12 cellular contexts compared by ENCODE assay signal in genomic region chr17:17179371-17179827, GRCh38. TPM values are rescaled to one million over a fixed set of nuclear protein-coding genes. Genes with fewer than 3 reads are reported as not detected.
A peak's percentile ranks its signal among the peaks of the same experiment; 100 is the strongest.
DNase-seq lines count a peak whose midpoint lies in the region; ATAC-seq, FAIRE-seq and TF ChIP-seq lines count a peak whose summit lies in the region.
"Had no signal": no experiment of that assay in that cellular context is flagged by ENCODE, and none has a peak within 500 bp of the region (broad histone marks: within the 10 kb centered on the region; RNA-seq: fewer than 3 reads in every experiment).

No MANE protein-coding gene starts in this region.

- POLR2A ChIA-PET in HepG2 (lab: Yijun Ruan, JAX) = no interaction called here

- no peak overlapping the region for H2AFZ ChIP-seq in HepG2 (ENCODE audit: low read length)
- H2AFZ ChIP-seq: GM23338 had no signal

- H3K4me1 ChIP-seq in mesodermal cell (ENCODE audit: control insufficient read depth, insufficient read depth, low read length, poor library complexity, severe bottlenecking) (peaks cover 9% of the 10 kb centered on the region), adrenal gland (replicated peaks in 1 of 2) (no peaks in the 10 kb centered on the region), HepG2 (ENCODE audit: insufficient read depth, low read length) (no peaks in the 10 kb centered on the region)

- H3K27ac Mint-ChIP-seq in T-helper 2 cell treated with Interferon-gamma antibody and Interleukin-4, amounts not matched to agents 5 μg/mL and 100 μg/mL, for 36 hours = peak overlapping the region; percentile 96
- H3K27ac Mint-ChIP-seq: GM23338 had no signal

- H3K4me2 ChIP-seq in HepG2 (ENCODE audit: low read depth, low read length) = no peak overlapping the region
- H3K4me2 ChIP-seq: GM23338 had no signal

- no peak for TF ChIP-seq RAD21 in HepG2 (CRISPR knock-in tag; IDR thresholded peaks at IDR 0.05)

- H3K27me3 Mint-ChIP-seq in T-helper 2 cell treated with Interferon-gamma antibody and Interleukin-4, amounts not matched to agents 5 μg/mL and 100 μg/mL, for 36 hours (ENCODE audit: low read depth) = no peaks in the 10 kb centered on the region

- in situ Hi-C loops in HepG2 (cut with HindIII; ENCODE audit: extremely low pct_ligation_motif_present, low pct_unique_long_range_greater_than_20kb) = no loop called here

- H3K27me3 ChIP-seq in adrenal gland = no peaks in the 10 kb centered on the region
- no peaks in the 10 kb centered on the region for H3K27me3 ChIP-seq in HepG2 (ENCODE audit: control insufficient read depth in 1 of 2, insufficient read depth in 2 of 2, low read length in 2 of 2)
- H3K27me3 ChIP-seq: neutrophil had no signal

- CTCF ChIA-PET in HepG2 (lab: Yijun Ruan, JAX; ENCODE audit: low intra/inter-chr PET ratio, low total read pairs) = no interaction called here

- H3K36me3 ChIP-seq in mesodermal cell (ENCODE audit: control insufficient read depth, insufficient read depth, low read length) (peaks cover 84% of the 10 kb centered on the region), adrenal gland (replicated peaks in 1 of 2) (peaks cover 0 to 92% of the 10 kb centered on the region in 2 donors), HepG2 (replicated peaks in 1 of 2; ENCODE audit: control insufficient read depth in 1 of 2, insufficient read depth in 2 of 2, low read length in 2 of 2) (peaks cover 25 to 67% of the 10 kb centered on the region in 2 experiments; a peak in 4 of 5 replicates)

- peaks cover 71% of the 10 kb centered on the region for H3K36me3 Mint-ChIP-seq in T-helper 2 cell treated with Interferon-gamma antibody and Interleukin-4, amounts not matched to agents 5 μg/mL and 100 μg/mL, for 36 hours (ENCODE audit: low read depth)

- ATAC-seq in GM19351 (IDR thresholded peaks at IDR 0.05; ENCODE audit: unreplicated experiment) (peak; percentile 81), HepG2 (no peak)
- ATAC-seq: GM23338 had no signal

- H3K79me2 ChIP-seq in HepG2 (ENCODE audit: insufficient read depth, low read length) = no peaks in the 10 kb centered on the region

- H3K27ac ChIP-seq in mesodermal cell (ENCODE audit: low read depth, low read length, severe bottlenecking) (peak overlapping the region; percentile 29), adrenal gland (no peak overlapping the region), HepG2 (ENCODE audit: extremely low read length, insufficient read depth, low read length) (no peak overlapping the region)
- H3K27ac ChIP-seq: neutrophil had no signal

- no TSS peak for BruUV-seq in HepG2 (replicated peaks; lab: Mats Ljungman, UMichigan)

- TF ChIP-seq POLR2A in adrenal gland (IDR thresholded peaks at IDR 0.05) (no peak), HepG2 (IDR thresholded peaks at IDR 0.05; ENCODE audit: insufficient read depth in 1 of 2, low read depth in 2 of 2, low read length in 2 of 2) (no peak)

- WGBS in mesodermal cell (ENCODE audit: insufficient coverage in 2 of 2), 2 experiments = no CpG with 5 or more reads among the region's 2 CpGs
- WGBS in adrenal gland, 4 donors = 92 to 97% (median 93%) methylated on average over 2 of the region's 2 CpGs
- WGBS in HepG2 (ENCODE audit: low lambda C conversion rate) = 100% methylated on average over 2 of the region's 2 CpGs

- peaks cover 68% of the 10 kb centered on the region for H3K4me1 Mint-ChIP-seq in T-helper 2 cell treated with Interferon-gamma antibody and Interleukin-4, amounts not matched to agents 5 μg/mL and 100 μg/mL, for 36 hours (ENCODE audit: low read depth)

- no peak for TF ChIP-seq EP300 in HepG2 (IDR thresholded peaks at IDR 0.05; ENCODE audit: low read depth in 2 of 2, low read length in 2 of 2)
- no peak for TF ChIP-seq EP300 in HepG2 (CRISPR knock-in tag; IDR thresholded peaks at IDR 0.05; ENCODE audit: borderline replicate concordance)

- H4K20me1 ChIP-seq in HepG2 (ENCODE audit: insufficient read depth, low read length) = no peaks in the 10 kb centered on the region

- intact Hi-C loops in adrenal gland (cut with DNase I) (no loop called here), HepG2 (cut with micrococcal nuclease; ENCODE audit: unreplicated experiment) (no loop called here)

- no peaks in the 10 kb centered on the region for H3K9me3 Mint-ChIP-seq in T-helper 2 cell treated with Interferon-gamma antibody and Interleukin-4, amounts not matched to agents 5 μg/mL and 100 μg/mL, for 36 hours
- H3K9me3 Mint-ChIP-seq: GM23338 had no signal

- TF ChIP-seq CTCF in GM12864 (IDR thresholded peaks at IDR 0.05; ENCODE audit: low read depth, low read length, missing control alignments) = no peak
- TF ChIP-seq CTCF in adrenal gland (IDR thresholded peaks at IDR 0.05) = no peak
- TF ChIP-seq CTCF in HepG2 (CRISPR knock-in tag; IDR thresholded peaks at IDR 0.05) = no peak

- H3K4me3 ChIP-seq in GM12864 (ENCODE audit: low read depth, low read length) (no peak overlapping the region), mesodermal cell (ENCODE audit: extremely low read depth, insufficient read depth, low read length, poor library complexity, severe bottlenecking) (no peak overlapping the region), adrenal gland (no peak overlapping the region), HepG2 (replicated peaks in 1 of 3; ENCODE audit: insufficient read depth in 1 of 3, low read depth in 2 of 3, low read length in 3 of 3) (no peak overlapping the region)
- H3K4me3 ChIP-seq: GM23338 had no signal

- DNase-seq in GM12864 (ENCODE audit: low read depth) (peak; percentile 46), adrenal gland (no peak), cerebellar nuclear complex (lab: John Stamatoyannopoulos, UW) (no peak), NOMO-1 treated with dmso at 0.1 percent for 144 hours (lab: John Stamatoyannopoulos, UW; ENCODE audit: unreplicated experiment) (no peak), HepG2 (ENCODE audit: low spot score) (no peak)
- peak; percentile 41 for DNase-seq in T-helper 2 cell treated with Interferon-gamma antibody and Interleukin-4, amounts not matched to agents 5 μg/mL and 100 μg/mL, for 36 hours (ENCODE audit: low spot score)
- DNase-seq: glutamatergic neuron, NCI-H69 had no signal

- no peak overlapping the region for H3K9ac ChIP-seq in HepG2 (ENCODE audit: insufficient read depth, low read depth, low read length)

- H3K4me3 Mint-ChIP-seq in T-helper 2 cell treated with Interferon-gamma antibody and Interleukin-4, amounts not matched to agents 5 μg/mL and 100 μg/mL, for 36 hours = peak overlapping the region; percentile 87
- H3K4me3 Mint-ChIP-seq: GM23338 had no signal

- FAIRE-seq in HepG2 (lab: Jason Lieb, UNC) = no peak

- H3K9me3 ChIP-seq in mesodermal cell (ENCODE audit: control insufficient read depth, low read length) (no peaks in the 10 kb centered on the region), adrenal gland (replicated peaks in 1 of 3) (no peaks in the 10 kb centered on the region), HepG2 (ENCODE audit: low read length) (no peaks in the 10 kb centered on the region)
- H3K9me3 ChIP-seq: neutrophil had no signal

RNA-seq across cellular contexts. Expression of gene PLD6, which starts 26.7 kb away (rescaled TPM):
- polyA plus RNA-seq in mesodermal cell (2013, experiment 1 of 2) = 0.59 TPM
- 0.96 TPM for polyA plus RNA-seq in mesodermal cell (2013, experiment 2 of 2)
- total RNA-seq in adrenal gland = 10 to 100 TPM in 1 of 8 donors, 1 to 10 TPM in 7; 1.9 to 14.2 (median 3.7) TPM
- polyA plus RNA-seq in adrenal gland = 1 to 10 TPM; 3.1 to 5.1 (median 3.1) TPM
- 6.4 and 11.4 TPM in 2 replicates for total RNA-seq in HepG2 (2016; rRNA removed; fragmentation: Illumina TruSeq; extraction: Trizol)
- 3.0 and 3.5 TPM in 2 replicates for total RNA-seq in HepG2 (2016; cell fraction: cytosol; rRNA removed; fragmentation: Illumina TruSeq; extraction: Trizol; ENCODE audit: low read depth)
- 5.8 and 11.8 TPM in 2 replicates for total RNA-seq in HepG2 (2016; cell fraction: insoluble cytoplasmic fraction; rRNA removed; fragmentation: Illumina TruSeq; extraction: Trizol)
- 9.3 and 9.7 TPM in 2 replicates for total RNA-seq in HepG2 (2016; cell fraction: membrane; rRNA removed; fragmentation: Illumina TruSeq; extraction: Trizol)
- total RNA-seq in HepG2 (2016; cell fraction: nucleus; rRNA removed; fragmentation: Illumina TruSeq; extraction: Trizol) = 10.6 and 11.8 TPM in 2 replicates
- 4.8 and 5.2 TPM in 2 replicates for polyA plus RNA-seq in HepG2 (2011; rRNA removed)
- polyA plus RNA-seq in HepG2 (2011; cell fraction: cytosol; rRNA removed) = 4.0 and 4.1 TPM in 2 replicates
- 3.9 and 4.4 TPM in 2 replicates for polyA plus RNA-seq in HepG2 (2011; cell fraction: nucleus; rRNA removed)
- polyA plus RNA-seq in HepG2 (2012) = 4.5 and 5.6 TPM in 2 replicates
- 1.8 and 2.0 TPM in 2 replicates for polyA plus RNA-seq in HepG2 (2016; cell fraction: cytosol; fragmentation: Illumina TruSeq; extraction: Trizol; ENCODE audit: low read depth)
- polyA plus RNA-seq in HepG2 (2016; cell fraction: insoluble cytoplasmic fraction; fragmentation: Illumina TruSeq; extraction: Trizol; ENCODE audit: low read depth) = 5.1 and 5.4 TPM in 2 replicates
- polyA plus RNA-seq in HepG2 (2016; cell fraction: membrane; fragmentation: Illumina TruSeq; extraction: Trizol; ENCODE audit: low read depth) = 3.9 and 4.0 TPM in 2 replicates
- polyA plus RNA-seq in HepG2 (2016; cell fraction: nucleus; fragmentation: Illumina TruSeq; extraction: Trizol; ENCODE audit: insufficient read depth, low read depth) = 17.5 and 18.2 TPM in 2 replicates
- 7.8 TPM in 2 replicates for polyA minus RNA-seq in HepG2 (2011; rRNA and poly(A)+ RNA removed; ENCODE audit: low replicate concordance)
- polyA minus RNA-seq in HepG2 (2011; cell fraction: cytosol; rRNA and poly(A)+ RNA removed) = 3.1 and 3.6 TPM in 2 replicates
- polyA minus RNA-seq in HepG2 (2011; cell fraction: nucleus; rRNA and poly(A)+ RNA removed) = 4.5 and 6.3 TPM in 2 replicates
- total RNA-seq: GM23338 had no signal
- polyA plus RNA-seq: GM23338 had no signal

RNA-seq across cellular contexts. Expression of gene FLCN, which starts 57.6 kb away (rescaled TPM):
- 23.0 TPM for polyA plus RNA-seq in mesodermal cell (2013, experiment 1 of 2)
- 17.8 TPM for polyA plus RNA-seq in mesodermal cell (2013, experiment 2 of 2)
- total RNA-seq in adrenal gland (100 to 1,000 TPM in 1 of 8 donors, 10 to 100 TPM in 7; 27.2 to 101 (median 40.0) TPM), HepG2 (2016; rRNA removed; fragmentation: Illumina TruSeq; extraction: Trizol) (21.8 and 24.9 TPM in 2 replicates)
- polyA plus RNA-seq in adrenal gland (10 to 100 TPM; 10.2 to 45.5 (median 11.9) TPM), HepG2 (2011; rRNA removed) (16.6 and 20.2 TPM in 2 replicates)
- total RNA-seq in HepG2 (2016; cell fraction: cytosol; rRNA removed; fragmentation: Illumina TruSeq; extraction: Trizol; ENCODE audit: low read depth) = 6.3 and 6.9 TPM in 2 replicates
- total RNA-seq in HepG2 (2016; cell fraction: insoluble cytoplasmic fraction; rRNA removed; fragmentation: Illumina TruSeq; extraction: Trizol) = 21.4 and 25.3 TPM in 2 replicates
- 12.0 and 12.3 TPM in 2 replicates for total RNA-seq in HepG2 (2016; cell fraction: membrane; rRNA removed; fragmentation: Illumina TruSeq; extraction: Trizol)
- 19.9 and 26.2 TPM in 2 replicates for total RNA-seq in HepG2 (2016; cell fraction: nucleus; rRNA removed; fragmentation: Illumina TruSeq; extraction: Trizol)
- polyA plus RNA-seq in HepG2 (2011; cell fraction: cytosol; rRNA removed) = 9.1 and 11.6 TPM in 2 replicates
- 35.9 and 37.1 TPM in 2 replicates for polyA plus RNA-seq in HepG2 (2011; cell fraction: nucleus; rRNA removed)
- 13.4 and 13.9 TPM in 2 replicates for polyA plus RNA-seq in HepG2 (2012)
- 1.3 and 1.9 TPM in 2 replicates for polyA plus RNA-seq in HepG2 (2016; cell fraction: cytosol; fragmentation: Illumina TruSeq; extraction: Trizol; ENCODE audit: low read depth)
- 12.1 and 14.3 TPM in 2 replicates for polyA plus RNA-seq in HepG2 (2016; cell fraction: insoluble cytoplasmic fraction; fragmentation: Illumina TruSeq; extraction: Trizol; ENCODE audit: low read depth)
- 3.4 TPM in 2 replicates for polyA plus RNA-seq in HepG2 (2016; cell fraction: membrane; fragmentation: Illumina TruSeq; extraction: Trizol; ENCODE audit: low read depth)
- polyA plus RNA-seq in HepG2 (2016; cell fraction: nucleus; fragmentation: Illumina TruSeq; extraction: Trizol; ENCODE audit: insufficient read depth, low read depth) = 41.6 and 44.8 TPM in 2 replicates
- polyA minus RNA-seq in HepG2 (2011; rRNA and poly(A)+ RNA removed; ENCODE audit: low replicate concordance) = 28.0 and 42.8 TPM in 2 replicates
- 9.6 and 9.9 TPM in 2 replicates for polyA minus RNA-seq in HepG2 (2011; cell fraction: cytosol; rRNA and poly(A)+ RNA removed)
- polyA minus RNA-seq in HepG2 (2011; cell fraction: nucleus; rRNA and poly(A)+ RNA removed) = 25.4 and 26.4 TPM in 2 replicates

Comparison
In these comparisons a context has a peak if more than half of its experiments do, and no peak if none do; other contexts are left out.
1. DNase-seq: peak in GM12864 (single experiment) and T-helper 2 cell treated with Interferon-gamma antibody and Interleukin-4, amounts not matched to agents 5 μg/mL and 100 μg/mL, for 36 hours (single experiment); none in adrenal gland (0 of 7), cerebellar nuclear complex (0 of 2), NOMO-1 treated with dmso at 0.1 percent for 144 hours (single experiment) and HepG2 (single experiment).